28 cellular contexts compared by ENCODE assay signal in genomic region chr22:35010543-35010942, GRCh38. TPM values are rescaled to one million over a fixed set of nuclear protein-coding genes. Genes with fewer than 3 reads are reported as not detected.
"Had no signal": no experiment of that assay in that cellular context is flagged by ENCODE, and none has a peak within 500 bp of the region (broad histone marks: within the 10 kb centered on the region; RNA-seq: fewer than 3 reads in every experiment).

No MANE protein-coding gene starts in this region.

- H3K9me3 ChIP-seq: SK-N-SH had no signal

- H3K27ac ChIP-seq: RWPE1 had no signal

- H3K4me2 ChIP-seq: SK-N-SH had no signal

- ATAC-seq: HepG2, Panc1, PC-3 had no signal

- H3K9ac ChIP-seq: SK-N-SH had no signal

- DNase-seq: KBM-7, NCI-H1092, NCI-H1105 treated with DMSO at 0.1 percent for 48 hours, NCI-H1417 treated with DMSO at 0.1 percent for 48 hours, NCI-H146, NCI-H1694 treated with DMSO at 0.1 percent for 48 hours, NCI-H1930, NCI-H2081, NCI-H2107, NCI-H2227 treated with DMSO at 0.1 percent for 48 hours, NCI-H446, NCI-H510A, NCI-H524 treated with DMSO at 0.1 percent for 48 hours, NCI-H69, NCI-H774, PC-3, SHP77, SK-N-SH, SW 1271 had no signal

- FAIRE-seq: HepG2 had no signal

RNA-seq across cellular contexts. Expression of gene ISX, which starts 55.4 kb away (rescaled TPM):
- total RNA-seq: HT1080, LHCN-M2, MCF 10A, OCI-LY7, PC-3, SK-MEL-5 had no signal
- polyA plus RNA-seq: IgD-negative memory B cell, SK-N-SH had no signal
